In genomic region chr5:74736759-74737158, GRCh38 we compare ENCODE assay signal across 24 cellular contexts.
"Had no signal": no experiment of that assay in that cellular context is flagged by ENCODE, and none has a peak within 500 bp of the region (broad histone marks: within the 10 kb centered on the region; RNA-seq: fewer than 3 reads in every experiment).

No MANE protein-coding gene starts in this region.

- H3K4me1 ChIP-seq: esophagus squamous epithelium, left lung, neural progenitor cell, parathyroid adenoma, prostate gland, sigmoid colon, suprapubic skin, vagina had no signal

- H3K4me3 ChIP-seq: esophagus squamous epithelium, left lung, mucosa of descending colon, neural progenitor cell, prostate gland, sigmoid colon, suprapubic skin, vagina had no signal

- ATAC-seq: effector memory CD8-positive, alpha-beta T cell; left cardiac atrium; left lung; mucosa of descending colon; naive thymus-derived CD4-positive, alpha-beta T cell; right cardiac atrium; stimulated activated memory B cell treated with anti-CD40 and anti-IgM and Interleukin-4, amounts not matched to agents 10 μg/mL and 1 μg/mL and 100 μg/mL, for 72 hours; stimulated activated naive CD8-positive, alpha-beta T cell treated with anti-CD3 and anti-CD28 coated beads, Interleukin-15, Interleukin-2, amounts not matched to agents 100 U/mL and 50 U/mL, for 24 hours had no signal

- H3K27ac Mint-ChIP-seq: effector memory CD8-positive, alpha-beta T cell; nephron; neural progenitor cell; stimulated activated memory B cell treated with anti-CD40 and anti-IgM and Interleukin-4, amounts not matched to agents 10 μg/mL and 1 μg/mL and 100 μg/mL, for 72 hours had no signal

- H3K27me3 ChIP-seq: esophagus squamous epithelium, left lung, neural progenitor cell, sigmoid colon, suprapubic skin, vagina had no signal

- DNase-seq: cerebellar nuclear complex; cortex of kidney; effector memory CD8-positive, alpha-beta T cell; erythroblast; esophagus squamous epithelium; foreskin melanocyte; left cardiac atrium; left lung; mammary epithelial cell; mucosa of descending colon; naive thymus-derived CD4-positive, alpha-beta T cell; right cardiac atrium; sigmoid colon; stimulated activated CD4-positive, alpha-beta T cell treated with anti-CD3 and anti-CD28 coated beads, Interleukin-2, amount 100 ng/mL, for 24 hours; stimulated activated CD4-positive, alpha-beta T cell treated with anti-CD3 and anti-CD28 coated beads, Interleukin-4, amount 100 ng/mL, for 24 hours; stimulated activated naive CD8-positive, alpha-beta T cell treated with anti-CD3 and anti-CD28 coated beads, Interleukin-15, Interleukin-2, amounts not matched to agents 100 U/mL and 50 U/mL, for 24 hours; trophoblast cell had no signal

- H3K27me3 Mint-ChIP-seq: effector memory CD8-positive, alpha-beta T cell; naive thymus-derived CD4-positive, alpha-beta T cell; stimulated activated memory B cell treated with anti-CD40 and anti-IgM and Interleukin-4, amounts not matched to agents 10 μg/mL and 1 μg/mL and 100 μg/mL, for 72 hours had no signal

- H3K9me3 Mint-ChIP-seq: effector memory CD8-positive, alpha-beta T cell; nephron; neural progenitor cell; stimulated activated memory B cell treated with anti-CD40 and anti-IgM and Interleukin-4, amounts not matched to agents 10 μg/mL and 1 μg/mL and 100 μg/mL, for 72 hours had no signal

- H3K36me3 ChIP-seq: prostate gland had no signal

- H3K27ac ChIP-seq: esophagus squamous epithelium, left lung, neural progenitor cell, parathyroid adenoma, prostate gland, sigmoid colon, suprapubic skin, vagina had no signal

- H3K4me1 Mint-ChIP-seq: nephron; neural progenitor cell; stimulated activated memory B cell treated with anti-CD40 and anti-IgM and Interleukin-4, amounts not matched to agents 10 μg/mL and 1 μg/mL and 100 μg/mL, for 72 hours had no signal

- H3K9me3 ChIP-seq: esophagus squamous epithelium, left lung, mucosa of descending colon, prostate gland, sigmoid colon, suprapubic skin, vagina had no signal

- H3K4me3 Mint-ChIP-seq: effector memory CD8-positive, alpha-beta T cell; naive thymus-derived CD4-positive, alpha-beta T cell; nephron; neural progenitor cell; stimulated activated memory B cell treated with anti-CD40 and anti-IgM and Interleukin-4, amounts not matched to agents 10 μg/mL and 1 μg/mL and 100 μg/mL, for 72 hours had no signal
